ENCODE assay signal across 8 cellular contexts in the genomic region with DNA sequence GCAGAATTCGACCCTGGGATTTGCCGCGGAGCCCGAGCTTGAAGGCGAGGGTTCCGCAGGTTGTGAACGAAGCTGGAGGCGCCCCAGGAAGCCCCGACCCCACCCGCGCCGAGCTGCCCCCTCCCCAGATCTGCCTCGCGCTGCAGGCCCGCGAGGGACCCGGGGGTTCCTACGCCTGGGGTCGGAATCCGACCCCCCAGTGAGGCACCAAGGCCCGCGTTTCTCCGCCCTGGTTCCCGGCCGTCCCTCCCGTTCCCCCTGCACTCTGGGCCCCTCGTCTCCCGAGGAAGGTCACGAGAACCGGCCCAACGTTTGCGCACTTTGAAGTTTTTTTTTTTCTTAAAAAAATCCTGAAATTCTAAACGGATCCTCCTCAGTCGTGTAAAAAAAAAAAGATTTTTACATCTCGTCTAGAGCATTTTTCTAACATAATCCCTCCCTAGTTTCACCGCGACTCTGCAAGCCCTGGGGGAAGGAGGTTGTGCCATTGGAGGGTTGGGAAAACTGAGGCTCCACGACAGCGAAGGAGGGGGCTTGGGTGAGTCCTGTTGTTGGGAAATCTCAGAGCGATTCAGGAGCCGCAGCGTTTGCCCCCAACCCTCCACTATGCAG. TPM values are rescaled to one million over a fixed set of nuclear protein-coding genes. Genes with fewer than 3 reads are reported as not detected.
DNase-seq lines count a peak whose midpoint lies in the region; TF ChIP-seq lines count a peak whose summit lies in the region.

No MANE protein-coding gene starts in this region.

- peaks cover 9% of the 10 kb centered on the region for H3K9me3 Mint-ChIP-seq in endodermal cell
- H3K9me3 Mint-ChIP-seq in nephron progenitor cell = no peaks in the 10 kb centered on the region

- H3K27me3 Mint-ChIP-seq in endodermal cell (ENCODE audit: insufficient read depth) (peaks cover 38% of the 10 kb centered on the region), nephron progenitor cell (ENCODE audit: low read depth, poor library complexity) (peaks cover 40% of the 10 kb centered on the region)

- TF ChIP-seq CTCF in AG04450 (IDR thresholded peaks at IDR 0.05; ENCODE audit: low read depth, low read length) (no peak), endodermal cell (conservative IDR thresholded peaks at IDR 0.05) (no peak), nephron progenitor cell (IDR thresholded peaks at IDR 0.05) (no peak)

- H3K4me3 Mint-ChIP-seq in endodermal cell (peak overlapping the region; percentile 64), nephron progenitor cell (peak overlapping the region; percentile 80)

- peak overlapping the region; percentile 83 for H3K9ac ChIP-seq in NT2/D1 (ENCODE audit: insufficient read length, low read depth)
- peak overlapping the region; percentile 41 for H3K9ac ChIP-seq in endodermal cell (ENCODE audit: extremely low read depth, low read length, poor library complexity, severe bottlenecking)

- peaks cover 12% of the 10 kb centered on the region for H3K4me1 ChIP-seq in NT2/D1 (ENCODE audit: insufficient read depth, insufficient read length)
- peaks cover 11% of the 10 kb centered on the region for H3K4me1 ChIP-seq in endodermal cell (ENCODE audit: control insufficient read depth, insufficient read depth, low read length)

- H3K27ac ChIP-seq in AG04450 (ENCODE audit: low read depth, low read length) = no peak overlapping the region
- H3K27ac ChIP-seq in endodermal cell (ENCODE audit: low read depth, low read length) = no peak overlapping the region

- peaks cover 7% of the 10 kb centered on the region for H3K27me3 ChIP-seq in AG04450 (ENCODE audit: control insufficient read depth, insufficient read depth, low read length)
- peaks cover 29% of the 10 kb centered on the region for H3K27me3 ChIP-seq in NT2/D1 (ENCODE audit: insufficient read depth, insufficient read length)
- peaks cover 19% of the 10 kb centered on the region for H3K27me3 ChIP-seq in endodermal cell (ENCODE audit: control insufficient read depth, insufficient read depth, low read length, poor library complexity, severe bottlenecking)

- POLR2A ChIA-PET in AG04450 (lab: Yijun Ruan, JAX) = interaction anchor here (1.1 to 1.4 kb wide), 2 partner anchors 10 to 22 kb away, joined by 4 to 13 read pairs; no protein-coding TSS in a partner anchor

- H3K36me3 Mint-ChIP-seq in endodermal cell (ENCODE audit: low read depth) = no peaks in the 10 kb centered on the region
- no peaks in the 10 kb centered on the region for H3K36me3 Mint-ChIP-seq in nephron progenitor cell (ENCODE audit: low read depth)

- CTCF ChIA-PET in AG04450 (lab: Charles Lee) = interaction anchor here (0.8 to 1.2 kb wide), 4 partner anchors 11 to 60 kb away, joined by 3 to 4 read pairs (median 4); no protein-coding TSS in a partner anchor

- H3K9me3 ChIP-seq in AG04450 (ENCODE audit: control insufficient read depth, insufficient read depth, low read length) (no peaks in the 10 kb centered on the region), NT2/D1 (ENCODE audit: insufficient read depth, low read length) (peaks cover 9% of the 10 kb centered on the region; the same call in 1 of the 2 replicates), endodermal cell (ENCODE audit: control insufficient read depth, low read length) (peaks cover 6% of the 10 kb centered on the region)

- DNase-seq in AG04450 (ENCODE audit: low read depth, low spot score) (no peak), NT2/D1 (ENCODE audit: low read depth, low spot score) (no peak), endodermal cell (no peak), nephron progenitor cell (peak; percentile 25), NCI-H2171 (lab: John Stamatoyannopoulos, UW) (no peak), NCI-H226 (no peak), DMS153 (lab: John Stamatoyannopoulos, UW) (no peak)
- DNase-seq in activated CD4-positive, alpha-beta T cell treated with anti-CD3 and anti-CD28 coated beads, Interleukin-2, amount 50 U/mL, for 48 hours = no peak

- WGBS in endodermal cell (ENCODE audit: insufficient coverage in 1 of 2, insufficient read length in 1 of 2), 2 experiments = 6 to 9% methylated on average over 29 to 39 of the region's 42 CpGs

- no peak overlapping the region for H3K27ac Mint-ChIP-seq in endodermal cell
- H3K27ac Mint-ChIP-seq in nephron progenitor cell = no peak overlapping the region

- peak overlapping the region; percentile 77 for H3K4me3 ChIP-seq in AG04450 (ENCODE audit: low read depth, low read length)
- peak overlapping the region; percentile 61 for H3K4me3 ChIP-seq in NT2/D1 (ENCODE audit: insufficient read length, low read depth)
- peak overlapping the region; percentile 82 for H3K4me3 ChIP-seq in endodermal cell (ENCODE audit: low read length)

- H3K4me1 Mint-ChIP-seq in endodermal cell (peaks cover 26% of the 10 kb centered on the region), nephron progenitor cell (peaks cover 37% of the 10 kb centered on the region)

- H3K36me3 ChIP-seq in NT2/D1 (ENCODE audit: insufficient read depth, insufficient read length, low read length) (peaks cover 26% of the 10 kb centered on the region), endodermal cell (ENCODE audit: control insufficient read depth, insufficient read depth, low read length) (no peaks in the 10 kb centered on the region)

RNA-seq across cellular contexts. Expression of gene GFPT2, which starts 0.9 kb away (rescaled TPM):
- 13.9 and 15.1 TPM in 2 replicates for polyA plus RNA-seq in AG04450 (2011; rRNA removed)
- polyA minus RNA-seq in AG04450 (2011; rRNA and poly(A)+ RNA removed) = 13.9 and 16.1 TPM in 2 replicates
- total RNA-seq in endodermal cell = 10 to 100 TPM; 19.5 to 37.3 TPM
- 26.7 TPM for polyA plus RNA-seq in endodermal cell (2013, experiment 1 of 2)
- 23.6 TPM for polyA plus RNA-seq in endodermal cell (2013, experiment 2 of 2)
